20 cellular contexts compared by ENCODE assay signal in the genomic region with DNA sequence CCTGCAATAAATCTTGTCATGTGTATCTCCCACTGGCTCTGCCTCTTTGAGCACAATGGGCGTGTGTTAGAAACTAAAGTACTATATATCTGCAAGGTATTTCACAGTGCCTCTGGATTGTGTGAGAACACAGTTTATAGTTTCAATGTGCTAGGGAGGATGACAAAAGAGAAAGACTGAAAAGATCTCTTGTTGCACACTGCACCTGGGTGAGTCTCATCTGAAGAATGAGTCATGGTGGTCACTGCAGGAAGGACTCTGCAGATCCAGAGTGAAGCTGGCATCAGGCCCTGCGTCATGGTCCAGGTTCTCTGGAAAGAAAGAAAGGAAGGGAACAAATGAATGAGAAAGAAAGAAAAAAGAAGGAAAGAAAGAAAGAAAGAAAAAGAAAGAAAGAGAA. TPM values are rescaled to one million over a fixed set of nuclear protein-coding genes. Genes with fewer than 3 reads are reported as not detected.
A peak's percentile ranks its signal among the peaks of the same experiment; 100 is the strongest.
DNase-seq lines count a peak whose midpoint lies in the region; ATAC-seq and FAIRE-seq lines count a peak whose summit lies in the region.
"Had no signal": no experiment of that assay in that cellular context is flagged by ENCODE, and none has a peak within 500 bp of the region (broad histone marks: within the 10 kb centered on the region; RNA-seq: fewer than 3 reads in every experiment).

No MANE protein-coding gene starts in this region.

- H3K27me3 ChIP-seq in GM23248 (replicated peaks; ENCODE audit: insufficient read depth): no peaks in the 10 kb centered on the region
- H3K27me3 ChIP-seq: pancreas, uterus had no signal

- no peaks in the 10 kb centered on the region for H3K9me3 ChIP-seq in GM23248 (ENCODE audit: low read depth)
- H3K9me3 ChIP-seq: heart left ventricle, pancreas, uterus had no signal

- H3K36me3 ChIP-seq in GM23248 (ENCODE audit: low read depth): no peaks in the 10 kb centered on the region
- H3K36me3 ChIP-seq: heart left ventricle, pancreas, uterus, WERI-Rb-1 had no signal

- H2AFZ ChIP-seq in GM23248: no peak overlapping the region

- no peaks in the 10 kb centered on the region for H3K79me2 ChIP-seq in GM23248 (ENCODE audit: insufficient read depth)

- H3K27ac ChIP-seq in GM23248: no peak overlapping the region
- H3K27ac ChIP-seq: heart left ventricle, pancreas, uterus, WERI-Rb-1 had no signal

- intact Hi-C loops in left cardiac atrium (cut with DNase I): no loop called here
- intact Hi-C loops in left ventricle myocardium superior (cut with micrococcal nuclease): no loop called here

- H3K4me3 ChIP-seq in GM23248: no peak overlapping the region
- H3K4me3 ChIP-seq: heart left ventricle, pancreas, uterus had no signal

- peak; percentile 81 for FAIRE-seq in RCC 7860 (lab: Jason Lieb, UNC)
- FAIRE-seq: pancreas had no signal

- no peaks in the 10 kb centered on the region for H3K9me2 ChIP-seq in GM23248 (ENCODE audit: insufficient read depth)

- DNase-seq in Caki2 (ENCODE audit: low read depth) (peak; percentile 31), GM23248 (peak; percentile 5), RCC 7860 (ENCODE audit: low spot score) (peak; percentile 37), left cardiac atrium (no peak), NCI-H446 treated with DMSO at 0.1 percent for 48 hours (lab: John Stamatoyannopoulos, UW) (no peak), NCI-H2029 (lab: John Stamatoyannopoulos, UW) (no peak), left ventricle myocardium superior (no peak)
- DNase-seq: activated CD8-positive, alpha-beta memory T cell treated with anti-CD3 and anti-CD28 coated beads for 24 hours; amniotic stem cell; caudate nucleus; heart left ventricle; Kasumi-1; naive thymus-derived CD8-positive, alpha-beta T cell; NCI-H1417; NK-92 treated with Interleukin-12 subunit alpha and Interleukin-12 subunit beta, amount 100 ng/mL, for 24 hours; pancreas; SHP77; uterus; WERI-Rb-1 had no signal

- H3F3A ChIP-seq in GM23248 (ENCODE audit: insufficient read depth): no peaks in the 10 kb centered on the region

- in situ Hi-C loops in Caki2 (cut with HindIII; ENCODE audit: low pct_unique_long_range_greater_than_20kb, low sequenced_read_pairs) (no loop called here), GM23248 (cut with MboI) (no loop called here)

- ATAC-seq in esophagus mucosa (peak; percentile 39), left cardiac atrium (no peak), left ventricle myocardium superior (no peak)
- ATAC-seq: heart left ventricle; naive thymus-derived CD8-positive, alpha-beta T cell; pancreas had no signal

- H4K20me1 ChIP-seq in GM23248 (ENCODE audit: insufficient read depth): no peaks in the 10 kb centered on the region

- H3K4me1 ChIP-seq in GM23248 (ENCODE audit: insufficient read depth): no peaks in the 10 kb centered on the region
- H3K4me1 ChIP-seq: heart left ventricle, pancreas, uterus had no signal

- H3K9ac ChIP-seq in GM23248: no peak overlapping the region

- no peak overlapping the region for H3K4me2 ChIP-seq in GM23248 (ENCODE audit: unreplicated experiment)

- 33 to 51% methylated on average over 2 of the region's 2 CpGs for WGBS in GM23248 (ENCODE audit: low coverage in 1 of 2, low lambda C conversion rate in 2 of 2, missing lambda C conversion rate in 2 of 2), 2 experiments

RNA-seq across cellular contexts. Expression of gene CTSV, which starts 20.7 kb away (rescaled TPM):
- total RNA-seq in Caki2 (2014; rRNA removed; shearing (Covaris generic); ENCODE audit: low replicate concordance): 0.27 and 3.0 TPM in 2 replicates
- not detected in 2 replicates for total RNA-seq in GM23248 (2014; rRNA removed; shearing (Covaris generic))
- 0.16 TPM in 1 of 2 replicates, not detected in the other for polyA plus RNA-seq in GM23248 (2016; fragmentation: Nextera tagmentation; extraction: Ambion mirVana)
- total RNA-seq in esophagus mucosa (5.7 TPM), left cardiac atrium (under 1 TPM in 1 of 2 donors, not detected in 1; 0.21 TPM), left ventricle myocardium superior (0.27 TPM)
- total RNA-seq: naive thymus-derived CD8-positive, alpha-beta T cell had no signal
- polyA plus RNA-seq: naive thymus-derived CD8-positive, alpha-beta T cell had no signal

Comparison
In these comparisons a context has a peak if more than half of its experiments do, and no peak if none do; other contexts are left out.
1. DNase-seq: peak in Caki2 (single experiment), GM23248 (single experiment) and RCC 7860 (single experiment); none in left cardiac atrium (single experiment), NCI-H446 treated with DMSO at 0.1 percent for 48 hours (single experiment), NCI-H2029 (single experiment) and left ventricle myocardium superior (single experiment).